ENCODE assay signal across 28 cellular contexts in genomic region chr2:21041462-21041861, GRCh38. TPM values are rescaled to one million over a fixed set of nuclear protein-coding genes. Genes with fewer than 3 reads are reported as not detected.
"Had no signal": no experiment of that assay in that cellular context is flagged by ENCODE, and none has a peak within 500 bp of the region (broad histone marks: within the 10 kb centered on the region; RNA-seq: fewer than 3 reads in every experiment).

No MANE protein-coding gene starts in this region.

- DNase-seq: activated CD4-positive, alpha-beta T cell treated with anti-CD3 and anti-CD28 coated beads for 48 hours; activated CD4-positive, alpha-beta T cell treated with anti-CD3 and anti-CD28 coated beads, Interleukin-2, amount 50 U/mL, for 4 hours; activated CD4-positive, CD25-positive, alpha-beta regulatory T cell treated with anti-CD3 and anti-CD28 coated beads, Interleukin-2, amount 50 U/mL, for 72 hours; activated CD8-positive, alpha-beta memory T cell treated with anti-CD3 and anti-CD28 coated beads, Interleukin-2, amount 50 U/mL, for 48 hours; activated CD8-positive, alpha-beta T cell treated with anti-CD3 and anti-CD28 coated beads, Interleukin-2, amount 10 ng/mL, durations not matched to agents 7 days and 5 days; activated effector memory CD4-positive, alpha-beta T cell treated with Interleukin-2 at 50 U/mL for 16 hours; activated naive CD4-positive, alpha-beta T cell; activated T-cell treated with anti-CD3 and anti-CD28 coated beads, Interleukin-2, amount 50 U/mL, for 24 hours; amniotic stem cell; body of pancreas; Karpas-422; NCI-H1048; NCI-H146; NCI-H187 treated with DMSO at 0.1 percent for 48 hours; NCI-H2081 treated with DMSO at 0.1 percent for 48 hours; NCI-H2171; NCI-H226; Peyer's patch; SHP77 treated with DMSO at 0.1 percent for 48 hours; T-helper 17 cell; T-helper 9 cell had no signal

- H3K9me3 Mint-ChIP-seq: activated naive CD4-positive, alpha-beta T cell treated with anti-CD3 and anti-CD28 coated beads, Interleukin-2, amount 50 U/mL, for 24 hours; activated T-cell treated with anti-CD3 and anti-CD28 coated beads, Interleukin-2, amount 50 U/mL, for 24 hours; activated T-helper 1 cell treated with anti-CD3 and anti-CD28 coated beads, Interleukin-12 subunit alpha, Interleukin-12 subunit beta, Interleukin-2, Interleukin-4 antibody, amounts not matched to agents 30 ng/mL and 10 ng/mL and 1 ng/mL, durations not matched to agents 14 hours and 24 hours and 36 hours had no signal

- H3K9me3 ChIP-seq: ascending aorta, body of pancreas, Peyer's patch had no signal

- H3K4me3 ChIP-seq: ascending aorta, body of pancreas, K562 had no signal

- H3K4me3 Mint-ChIP-seq: activated CD8-positive, alpha-beta T cell treated with anti-CD3 and anti-CD28 coated beads, Interleukin-2, amount 10 ng/mL, durations not matched to agents 7 days and 5 days; activated naive CD4-positive, alpha-beta T cell treated with anti-CD3 and anti-CD28 coated beads, Interleukin-2, amount 50 U/mL, for 24 hours; activated T-cell treated with anti-CD3 and anti-CD28 coated beads, Interleukin-2, amount 50 U/mL, for 24 hours; activated T-helper 1 cell treated with anti-CD3 and anti-CD28 coated beads, Interleukin-12 subunit alpha, Interleukin-12 subunit beta, Interleukin-2, Interleukin-4 antibody, amounts not matched to agents 30 ng/mL and 10 ng/mL and 1 ng/mL, durations not matched to agents 14 hours and 24 hours and 36 hours; T-helper 17 cell; WTC11 had no signal

- H3K27ac ChIP-seq: body of pancreas, Peyer's patch had no signal

- H3K36me3 ChIP-seq: ascending aorta had no signal

- H3K36me3 Mint-ChIP-seq: activated naive CD4-positive, alpha-beta T cell treated with anti-CD3 and anti-CD28 coated beads, Interleukin-2, amount 50 U/mL, for 24 hours; WTC11 had no signal

- H3K27ac Mint-ChIP-seq: activated CD8-positive, alpha-beta T cell treated with anti-CD3 and anti-CD28 coated beads, Interleukin-2, amount 10 ng/mL, durations not matched to agents 7 days and 5 days; activated naive CD4-positive, alpha-beta T cell treated with anti-CD3 and anti-CD28 coated beads, Interleukin-2, amount 50 U/mL, for 24 hours; activated T-cell treated with anti-CD3 and anti-CD28 coated beads, Interleukin-2, amount 50 U/mL, for 24 hours; activated T-helper 1 cell treated with anti-CD3 and anti-CD28 coated beads, Interleukin-12 subunit alpha, Interleukin-12 subunit beta, Interleukin-2, Interleukin-4 antibody, amounts not matched to agents 30 ng/mL and 10 ng/mL and 1 ng/mL, durations not matched to agents 14 hours and 24 hours and 36 hours; T-helper 17 cell; WTC11 had no signal

- H3K27me3 ChIP-seq: ascending aorta, Peyer's patch had no signal

RNA-seq across cellular contexts. Expression of gene APOB, which starts 2.4 kb away (rescaled TPM):
- total RNA-seq: activated CD8-positive, alpha-beta T cell treated with anti-CD3 and anti-CD28 coated beads, Interleukin-2, amount 10 ng/mL, durations not matched to agents 7 days and 5 days; activated T-helper 1 cell treated with anti-CD3 and anti-CD28 coated beads, Interleukin-12 subunit alpha, Interleukin-12 subunit beta, Interleukin-2, Interleukin-4 antibody, amounts not matched to agents 30 ng/mL and 10 ng/mL and 1 ng/mL, durations not matched to agents 14 hours and 24 hours and 36 hours; NCI-H460; SK-MEL-5; T-helper 17 cell had no signal
- polyA plus RNA-seq: K562 had no signal
